ENCODE assay signal across 12 cellular contexts in the genomic region with DNA sequence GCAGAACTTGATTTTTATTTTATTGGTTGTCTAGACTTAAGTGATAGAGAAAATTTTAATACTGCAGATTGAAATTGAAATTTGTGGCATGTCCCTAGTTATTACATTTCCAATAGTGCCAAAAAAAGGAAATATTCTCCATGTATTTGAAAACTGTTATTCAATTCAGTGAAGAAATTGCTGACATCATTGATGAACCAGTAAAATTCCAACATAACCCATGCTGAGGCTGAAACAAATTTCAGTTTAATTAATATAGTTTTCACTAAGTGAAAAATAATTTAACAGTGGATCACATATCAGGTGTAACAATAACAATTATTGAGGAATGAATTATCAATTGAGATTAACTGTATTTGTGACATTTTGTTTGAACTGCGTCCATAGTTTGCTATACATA. TPM values are rescaled to one million over a fixed set of nuclear protein-coding genes. Genes with fewer than 3 reads are reported as not detected.
DNase-seq lines count a peak whose midpoint lies in the region; ATAC-seq and TF ChIP-seq lines count a peak whose summit lies in the region.
"Had no signal": no experiment of that assay in that cellular context is flagged by ENCODE, and none has a peak within 500 bp of the region (broad histone marks: within the 10 kb centered on the region; RNA-seq: fewer than 3 reads in every experiment).

No MANE protein-coding gene starts in this region.

- no peaks in the 10 kb centered on the region for H3K4me1 Mint-ChIP-seq in T-helper 2 cell treated with Interferon-gamma antibody and Interleukin-4, amounts not matched to agents 5 μg/mL and 100 μg/mL, for 36 hours (ENCODE audit: low read depth)

- ATAC-seq in HG03108 (IDR thresholded peaks at IDR 0.05; ENCODE audit: unreplicated experiment), result no peak
- no peak for ATAC-seq in GM18520 (IDR thresholded peaks at IDR 0.05; ENCODE audit: unreplicated experiment)
- ATAC-seq in HG02623 (IDR thresholded peaks at IDR 0.05; ENCODE audit: unreplicated experiment), result no peak
- ATAC-seq: activated naive CD4-positive, alpha-beta T cell treated with anti-CD3 and anti-CD28 coated beads, Interleukin-2, amount 50 U/mL, for 72 hours had no signal

- H2AFZ ChIP-seq in MM.1S (ENCODE audit: low read length), result no peak overlapping the region

- H3K4me1 ChIP-seq in MM.1S (ENCODE audit: low read length) (peaks cover 3% of the 10 kb centered on the region; the same call in 1 of the 2 replicates), colonic mucosa (peaks cover 10% of the 10 kb centered on the region), mesodermal cell (ENCODE audit: control insufficient read depth, insufficient read depth, low read length, poor library complexity, severe bottlenecking) (peaks cover 12% of the 10 kb centered on the region), tibial nerve (peaks cover 0 to 66% (median 10%) of the 10 kb centered on the region in 4 donors)

- no peaks in the 10 kb centered on the region for H3K9me2 ChIP-seq in MM.1S (replicated peaks; ENCODE audit: insufficient read depth, low read length)

- no peak for TF ChIP-seq POLR2A in tibial nerve (IDR thresholded peaks at IDR 0.05)

- H3K27ac Mint-ChIP-seq in T-helper 2 cell treated with Interferon-gamma antibody and Interleukin-4, amounts not matched to agents 5 μg/mL and 100 μg/mL, for 36 hours, result no peak overlapping the region

- H3K36me3 Mint-ChIP-seq in T-helper 2 cell treated with Interferon-gamma antibody and Interleukin-4, amounts not matched to agents 5 μg/mL and 100 μg/mL, for 36 hours (ENCODE audit: low read depth), result no peaks in the 10 kb centered on the region
- H3K36me3 Mint-ChIP-seq: activated naive CD4-positive, alpha-beta T cell treated with anti-CD3 and anti-CD28 coated beads, Interleukin-2, amount 50 U/mL, for 72 hours had no signal

- no peaks in the 10 kb centered on the region for H3K27me3 Mint-ChIP-seq in T-helper 2 cell treated with Interferon-gamma antibody and Interleukin-4, amounts not matched to agents 5 μg/mL and 100 μg/mL, for 36 hours (ENCODE audit: low read depth)

- TF ChIP-seq EP300 in tibial nerve (IDR thresholded peaks at IDR 0.05), result no peak

- peak overlapping the region; percentile 88; the same call in 1 of the 2 replicates for H3K27ac ChIP-seq in MM.1S (ENCODE audit: low read length)
- peak overlapping the region; percentile 72 for H3K27ac ChIP-seq in colonic mucosa
- peak overlapping the region; percentile 91 for H3K27ac ChIP-seq in mesodermal cell (ENCODE audit: low read depth, low read length, severe bottlenecking)
- H3K27ac ChIP-seq in tibial nerve, result peak overlapping the region in 3 of 4 donors; percentile 63 to 88 (median 88)

- H3K27me3 ChIP-seq in MM.1S (replicated peaks; ENCODE audit: insufficient read depth, low read length), result no peaks in the 10 kb centered on the region
- no peaks in the 10 kb centered on the region for H3K27me3 ChIP-seq in colonic mucosa
- H3K27me3 ChIP-seq in tibial nerve, result no peaks in the 10 kb centered on the region
- H3K27me3 ChIP-seq: heart right ventricle had no signal

- H3K9me3 ChIP-seq in MM.1S (replicated peaks; ENCODE audit: insufficient read depth, low read length), result no peaks in the 10 kb centered on the region
- no peaks in the 10 kb centered on the region for H3K9me3 ChIP-seq in colonic mucosa
- H3K9me3 ChIP-seq in mesodermal cell (ENCODE audit: control insufficient read depth, low read length), result no peaks in the 10 kb centered on the region
- no peaks in the 10 kb centered on the region for H3K9me3 ChIP-seq in tibial nerve
- H3K9me3 ChIP-seq: heart right ventricle had no signal

- H3K36me3 ChIP-seq in MM.1S (replicated peaks; ENCODE audit: insufficient read depth, low read length) (no peaks in the 10 kb centered on the region), colonic mucosa (no peaks in the 10 kb centered on the region), mesodermal cell (ENCODE audit: control insufficient read depth, insufficient read depth, low read length) (no peaks in the 10 kb centered on the region), tibial nerve (no peaks in the 10 kb centered on the region)
- H3K36me3 ChIP-seq: heart right ventricle had no signal

- intact Hi-C loops in colonic mucosa (cut with DNase I), result loop anchor here (10.0 kb wide), 1 partner anchor 89 kb away; no protein-coding TSS in a partner anchor

- H3K4me2 ChIP-seq in MM.1S (ENCODE audit: low read depth, low read length), result peak overlapping the region; percentile 78; the same call in 1 of the 2 replicates

- H3K9me3 Mint-ChIP-seq in T-helper 2 cell treated with Interferon-gamma antibody and Interleukin-4, amounts not matched to agents 5 μg/mL and 100 μg/mL, for 36 hours, result peaks cover 17% of the 10 kb centered on the region

- H3K4me3 Mint-ChIP-seq in T-helper 2 cell treated with Interferon-gamma antibody and Interleukin-4, amounts not matched to agents 5 μg/mL and 100 μg/mL, for 36 hours, result no peak overlapping the region

- no peak for TF ChIP-seq CTCF in MM.1S (IDR thresholded peaks at IDR 0.05; ENCODE audit: low read length)
- TF ChIP-seq CTCF in colonic mucosa (IDR thresholded peaks at IDR 0.05), result no peak
- no peak for TF ChIP-seq CTCF in tibial nerve (IDR thresholded peaks at IDR 0.05)

- H3K79me2 ChIP-seq in MM.1S (ENCODE audit: low read length), result no peaks in the 10 kb centered on the region

- peaks cover 6% of the 10 kb centered on the region; the same call in 1 of the 2 replicates for H3F3A ChIP-seq in MM.1S (ENCODE audit: insufficient read depth, low read length)

- H4K20me1 ChIP-seq in MM.1S (ENCODE audit: insufficient read depth, low read length), result no peaks in the 10 kb centered on the region

- H3K9ac ChIP-seq in MM.1S (ENCODE audit: low read length), result peak overlapping the region; percentile 65
- H3K9ac ChIP-seq in colonic mucosa (ENCODE audit: low read depth in 2 of 2, low read length in 2 of 2), result peak overlapping the region in 1 of 2 donors; percentile 59

- DNase-seq in MM.1S (no peak), colonic mucosa (no peak), tibial nerve (ENCODE audit: low spot score in 2 of 2) (no peak)
- no peak for DNase-seq in T-helper 2 cell treated with Interferon-gamma antibody and Interleukin-4, amounts not matched to agents 5 μg/mL and 100 μg/mL, for 36 hours (ENCODE audit: low spot score)
- DNase-seq: heart right ventricle, NCI-H2171 had no signal

- WGBS in mesodermal cell (ENCODE audit: insufficient coverage in 2 of 2), 2 experiments, result no CpG with 5 or more reads among the region's 1 CpG
- 75% methylated on average over 1 of the region's 1 CpG for WGBS in tibial nerve, 2 donors

- H3K4me3 ChIP-seq in MM.1S (ENCODE audit: low read length) (no peak overlapping the region), colonic mucosa (no peak overlapping the region), mesodermal cell (ENCODE audit: extremely low read depth, insufficient read depth, low read length, poor library complexity, severe bottlenecking) (no peak overlapping the region), tibial nerve (no peak overlapping the region)
- H3K4me3 ChIP-seq: lung had no signal

RNA-seq across cellular contexts. Expression of a gene that starts 38.7 kb away (rescaled TPM):
- total RNA-seq in colonic mucosa (10 to 100 TPM; 19.3 to 42.5 TPM), tibial nerve (10 to 100 TPM; 12.5 to 22.8 (median 14.3) TPM)
- 7.1 TPM for polyA plus RNA-seq in mesodermal cell (2013, experiment 1 of 2)
- 6.8 TPM for polyA plus RNA-seq in mesodermal cell (2013, experiment 2 of 2)
- total RNA-seq: activated naive CD4-positive, alpha-beta T cell treated with anti-CD3 and anti-CD28 coated beads, Interleukin-2, amount 50 U/mL, for 72 hours had no signal
